ENCODE assay signal across 22 cellular contexts in the genomic region with DNA sequence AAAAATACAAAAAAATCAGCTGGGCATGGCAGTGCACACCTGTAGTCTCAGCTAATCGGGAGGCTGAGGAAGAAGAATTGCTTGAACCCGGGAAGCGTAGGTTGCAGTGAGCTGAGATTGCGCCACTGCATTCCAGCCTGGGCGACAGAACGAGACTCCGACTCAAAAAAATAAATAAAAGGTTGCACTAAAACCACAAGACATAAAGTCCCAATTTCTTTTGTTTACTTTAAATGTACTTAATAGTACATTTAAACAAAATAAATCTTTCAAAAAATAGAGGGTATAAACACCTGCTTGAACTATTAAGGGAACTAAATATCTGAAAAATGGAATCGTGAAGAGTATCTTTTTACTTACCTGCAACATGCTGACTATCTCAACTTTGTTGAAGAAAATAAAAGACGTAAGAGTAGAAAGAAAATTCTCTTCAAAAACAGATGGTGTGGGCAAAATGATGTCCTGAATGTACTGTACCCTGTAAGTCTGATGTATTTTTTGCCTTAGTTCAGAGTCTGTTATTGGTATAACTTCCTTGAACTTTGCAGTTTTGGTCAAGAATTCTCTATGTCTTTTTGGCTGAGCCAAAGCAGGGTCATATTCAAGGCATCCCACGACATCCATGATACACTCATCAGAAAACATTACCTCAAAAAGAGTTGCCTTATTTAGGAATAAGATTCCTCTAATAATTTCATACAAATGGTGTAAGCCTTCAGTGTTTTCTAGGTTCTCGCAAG. TPM values are rescaled to one million over a fixed set of nuclear protein-coding genes. Genes with fewer than 3 reads are reported as not detected.
A peak's percentile ranks its signal among the peaks of the same experiment; 100 is the strongest.
DNase-seq lines count a peak whose midpoint lies in the region; ATAC-seq and TF ChIP-seq lines count a peak whose summit lies in the region.
"Had no signal": no experiment of that assay in that cellular context is flagged by ENCODE, and none has a peak within 500 bp of the region (broad histone marks: within the 10 kb centered on the region; RNA-seq: fewer than 3 reads in every experiment).

No MANE protein-coding gene starts in this region.

- no peaks in the 10 kb centered on the region for H3K9me3 Mint-ChIP-seq in Caco-2 (ENCODE audit: unreplicated experiment)
- no peaks in the 10 kb centered on the region for H3K9me3 Mint-ChIP-seq in activated CD8-positive, alpha-beta memory T cell treated with anti-CD3 and anti-CD28 coated beads, Interleukin-2, amount 10 ng/mL, durations not matched to agents 7 days and 5 days (ENCODE audit: low read depth)
- H3K9me3 Mint-ChIP-seq: CD14-positive monocyte had no signal

- no peak for TF ChIP-seq POLR2A in IMR-90 (IDR thresholded peaks at IDR 0.05; ENCODE audit: low read depth, low read length)

- H3K36me3 Mint-ChIP-seq in Caco-2 (ENCODE audit: insufficient read depth, unreplicated experiment): peaks cover 56% of the 10 kb centered on the region
- peaks cover 49% of the 10 kb centered on the region for H3K36me3 Mint-ChIP-seq in activated CD8-positive, alpha-beta memory T cell treated with anti-CD3 and anti-CD28 coated beads, Interleukin-2, amount 10 ng/mL, durations not matched to agents 7 days and 5 days

- H3K4me3 Mint-ChIP-seq in Caco-2 (ENCODE audit: unreplicated experiment): no peak overlapping the region
- no peak overlapping the region for H3K4me3 Mint-ChIP-seq in activated CD8-positive, alpha-beta memory T cell treated with anti-CD3 and anti-CD28 coated beads, Interleukin-2, amount 10 ng/mL, durations not matched to agents 7 days and 5 days
- H3K4me3 Mint-ChIP-seq: CD14-positive monocyte had no signal

- H3K4me3 ChIP-seq in Caco-2 (ENCODE audit: low read depth, low read length) (no peak overlapping the region), IMR-90 (ENCODE audit: insufficient read depth, low read depth, low read length) (no peak overlapping the region), mammary epithelial cell (replicated peaks in 1 of 3; ENCODE audit: insufficient read depth in 1 of 3, low read depth in 2 of 3, low read length in 3 of 3) (no peak overlapping the region), mesenchymal stem cell (ENCODE audit: insufficient read depth in 1 of 2, low read depth in 1 of 2, low read length in 2 of 2) (no peak overlapping the region)
- H3K4me3 ChIP-seq: GM23248 had no signal

- peaks cover 10% of the 10 kb centered on the region; the same call in 1 of the 2 replicates for H4K20me1 ChIP-seq in IMR-90 (ENCODE audit: insufficient read depth, low read length)
- no peaks in the 10 kb centered on the region for H4K20me1 ChIP-seq in mammary epithelial cell (ENCODE audit: insufficient read depth, low read length)

- H3K14ac ChIP-seq in IMR-90 (replicated peaks; ENCODE audit: low read depth, low read length): no peak overlapping the region
- H3K14ac ChIP-seq in mesenchymal stem cell (ENCODE audit: low read length in 2 of 2): no peak overlapping the region

- DNase-seq in Caco-2 (no peak), IMR-90 (peak; percentile 6), mammary epithelial cell (no peak), mesenchymal stem cell (peak; percentile 34), ACHN (no peak), cerebellum (ENCODE audit: low spot score) (no peak)
- DNase-seq in activated CD8-positive, alpha-beta memory T cell treated with anti-CD3 and anti-CD28 coated beads, Interleukin-2, amount 10 ng/mL, durations not matched to agents 7 days and 5 days: no peak
- DNase-seq: BE2C; GM23248; H7; NCI-H1048; NCI-H1417; NCI-H1694; NCI-H2029 treated with DMSO at 0.1 percent for 48 hours; NCI-H446 treated with DMSO at 0.1 percent for 48 hours; NCI-H526; NCI-H82; NK-92 treated with Interleukin-12 subunit alpha and Interleukin-12 subunit beta, amount 100 ng/mL, for 24 hours; SHP77 treated with DMSO at 0.1 percent for 48 hours had no signal

- H2AK5ac ChIP-seq in IMR-90 (ENCODE audit: low read depth, low read length) (0 out of 2 replicates have a peak overlapping the region, but pooled peaks have one; percentile 19), mesenchymal stem cell (ENCODE audit: low read length, severe bottlenecking) (no peak overlapping the region)

- intact Hi-C loops in Caco-2 (cut with micrococcal nuclease; ENCODE audit: unreplicated experiment): no loop called here
- intact Hi-C loops in IMR-90 (cut with micrococcal nuclease): no loop called here
- intact Hi-C loops in mammary epithelial cell (cut with micrococcal nuclease): no loop called here

- TF ChIP-seq RAD21 in IMR-90 (IDR thresholded peaks at IDR 0.05; ENCODE audit: low read length): no peak

- H2BK15ac ChIP-seq in IMR-90 (ENCODE audit: low read depth, low read length): no peak overlapping the region
- H2BK15ac ChIP-seq in mesenchymal stem cell (ENCODE audit: low read depth, poor library complexity, severe bottlenecking): no peak overlapping the region

- TF ChIP-seq CTCF in Caco-2 (IDR thresholded peaks at IDR 0.05; ENCODE audit: insufficient read depth in 1 of 2, low read depth in 1 of 2, low read length in 1 of 2, severe bottlenecking in 1 of 2, unreplicated experiment in 1 of 2) (no peak), IMR-90 (conservative IDR thresholded peaks at IDR 0.05; ENCODE audit: low read depth, low read length) (no peak), mammary epithelial cell (conservative IDR thresholded peaks at IDR 0.05 in 1 of 2, IDR thresholded peaks at IDR 0.05 in 1 of 2; ENCODE audit: extremely low read depth in 1 of 2, insufficient read depth in 1 of 2, low read depth in 1 of 2, low read length in 2 of 2) (no peak)

- CTCF ChIA-PET in Caco-2 (lab: Charles Lee) (interaction anchor here (0.6 kb wide), 1 partner anchor 114 kb away, joined by 10 read pairs; no protein-coding TSS in a partner anchor), IMR-90 (lab: Yijun Ruan, JAX) (no interaction called here), mammary epithelial cell (lab: Charles Lee; ENCODE audit: low non-redundant PET) (no interaction called here)
- CTCF ChIA-PET in activated CD8-positive, alpha-beta memory T cell treated with anti-CD3 and anti-CD28 coated beads, Interleukin-2, amount 10 ng/mL, durations not matched to agents 7 days and 5 days (lab: Charles Lee): interaction anchor here (1.0 kb wide), 1 partner anchor 11 kb away, joined by 3 read pairs; no protein-coding TSS in a partner anchor

- H2AFZ ChIP-seq in IMR-90 (replicated peaks; ENCODE audit: low read length, poor library complexity) (no peak overlapping the region), mammary epithelial cell (ENCODE audit: low read depth, low read length) (no peak overlapping the region), mesenchymal stem cell (ENCODE audit: low read depth, low read length) (no peak overlapping the region)
- H2AFZ ChIP-seq: GM23248 had no signal

- no peak overlapping the region for H2BK20ac ChIP-seq in IMR-90 (ENCODE audit: low read depth, low read length)

- H3K36me3 ChIP-seq in Caco-2 (ENCODE audit: control insufficient read depth, insufficient read depth, low read length) (peaks cover 2% of the 10 kb centered on the region; the same call in 1 of the 2 replicates), IMR-90 (ENCODE audit: control insufficient read depth, insufficient read depth, low read length) (peaks cover 20% of the 10 kb centered on the region), mammary epithelial cell (ENCODE audit: insufficient read depth, low read length) (peaks cover 19% of the 10 kb centered on the region), mesenchymal stem cell (ENCODE audit: control insufficient read depth in 1 of 2, insufficient read depth in 2 of 2, low read depth in 1 of 2, low read length in 2 of 2) (peaks cover 15 to 62% of the 10 kb centered on the region in 2 experiments)

- no peak overlapping the region for H3K56ac ChIP-seq in IMR-90 (ENCODE audit: extremely low read depth, insufficient read depth, low read length)

- dilution Hi-C loops in IMR-90 (cut with HindIII; ENCODE audit: low sequenced_read_pairs, unreplicated experiment): no loop called here
- dilution Hi-C loops in mammary epithelial cell (cut with HindIII; ENCODE audit: low sequenced_read_pairs): no loop called here

- BruUV-seq in Caco-2 (replicated peaks; lab: Mats Ljungman, UMichigan): TSS peak; percentile 25
- TSS peak; percentile 78 for BruUV-seq in IMR-90 (replicated peaks; lab: Mats Ljungman, UMichigan)
- TSS peak; percentile 67 for BruUV-seq in mammary epithelial cell (replicated peaks; lab: Mats Ljungman, UMichigan)

- no peaks in the 10 kb centered on the region for H3K27me3 Mint-ChIP-seq in Caco-2 (ENCODE audit: insufficient read depth, unreplicated experiment)
- no peaks in the 10 kb centered on the region for H3K27me3 Mint-ChIP-seq in activated CD8-positive, alpha-beta memory T cell treated with anti-CD3 and anti-CD28 coated beads, Interleukin-2, amount 10 ng/mL, durations not matched to agents 7 days and 5 days

- H3K79me2 ChIP-seq in mammary epithelial cell (ENCODE audit: insufficient read depth, low read length): peaks cover 59% of the 10 kb centered on the region

- H4K91ac ChIP-seq in IMR-90 (ENCODE audit: insufficient read depth, low read depth, low read length): no peak overlapping the region
- no peak overlapping the region for H4K91ac ChIP-seq in mesenchymal stem cell (ENCODE audit: low read length)

- WGBS in IMR-90 (ENCODE audit: extremely low coverage in 2 of 2, insufficient read length in 1 of 2), 2 experiments: no CpG with 5 or more reads among the region's 11 CpGs
- WGBS in mammary epithelial cell (ENCODE audit: low coverage, missing lambda C conversion rate): 97% methylated on average over 11 of the region's 11 CpGs
- WGBS in mesenchymal stem cell: 66% methylated on average over 6 of the region's 11 CpGs

- in situ Hi-C loops in IMR-90 (cut with MboI; ENCODE audit: low sequenced_read_pairs) (no loop called here), mammary epithelial cell (cut with MboI; ENCODE audit: low sequenced_read_pairs in 2 of 2) (no loop called here), ACHN (cut with HindIII; ENCODE audit: low pct_ligation_motif_present, low pct_unique_long_range_greater_than_20kb, low sequenced_read_pairs) (no loop called here)

- H3K4me1 ChIP-seq in Caco-2 (no peaks in the 10 kb centered on the region), IMR-90 (ENCODE audit: control insufficient read depth, insufficient read depth, low read length) (peaks cover 8% of the 10 kb centered on the region), mammary epithelial cell (ENCODE audit: insufficient read depth, low read length) (no peaks in the 10 kb centered on the region), mesenchymal stem cell (ENCODE audit: control insufficient read depth, insufficient read depth, low read depth, low read length) (no peaks in the 10 kb centered on the region)
- H3K4me1 ChIP-seq: BE2C had no signal

- H3K9me3 ChIP-seq in Caco-2 (no peaks in the 10 kb centered on the region), IMR-90 (ENCODE audit: control insufficient read depth, insufficient read depth, low read length) (no peaks in the 10 kb centered on the region), mammary epithelial cell (replicated peaks; ENCODE audit: insufficient read depth, low read length) (no peaks in the 10 kb centered on the region), mesenchymal stem cell (ENCODE audit: control insufficient read depth, low read length) (no peaks in the 10 kb centered on the region)
- H3K9me3 ChIP-seq: BE2C had no signal

- H3K27me3 ChIP-seq in Caco-2 (replicated peaks; ENCODE audit: control insufficient read depth, insufficient read depth, low read length) (no peaks in the 10 kb centered on the region), IMR-90 (ENCODE audit: control insufficient read depth, insufficient read depth, low read length) (no peaks in the 10 kb centered on the region), mammary epithelial cell (ENCODE audit: insufficient read depth, low read length) (no peaks in the 10 kb centered on the region), mesenchymal stem cell (ENCODE audit: control insufficient read depth in 1 of 2, insufficient read depth in 1 of 2, low read length in 2 of 2) (no peaks in the 10 kb centered on the region)
- H3K27me3 ChIP-seq: BE2C had no signal

- no peak overlapping the region for H3K4me2 ChIP-seq in IMR-90 (ENCODE audit: low read depth, low read length)
- no peak overlapping the region for H3K4me2 ChIP-seq in mammary epithelial cell (ENCODE audit: insufficient read depth, low read depth, low read length)
- H3K4me2 ChIP-seq in mesenchymal stem cell (ENCODE audit: low read length, poor library complexity, severe bottlenecking): no peak overlapping the region
- H3K4me2 ChIP-seq: KMS-11 had no signal

- no peak overlapping the region for H2BK12ac ChIP-seq in mesenchymal stem cell (ENCODE audit: low read length in 2 of 2)

- ATAC-seq in IMR-90 (ENCODE audit: low read depth): peak; percentile 21; the same call in 1 of the 2 replicates
- ATAC-seq in activated CD8-positive, alpha-beta memory T cell treated with anti-CD3 and anti-CD28 coated beads, Interleukin-2, amount 10 ng/mL, durations not matched to agents 7 days and 5 days: no peak

- H4K8ac ChIP-seq in IMR-90 (ENCODE audit: low read depth in 2 of 2, low read length in 2 of 2) (no peak overlapping the region), mesenchymal stem cell (ENCODE audit: low read length) (peak overlapping the region; percentile 54)

- no peak overlapping the region for H4K5ac ChIP-seq in IMR-90 (ENCODE audit: low read depth, low read length)

- H3K18ac ChIP-seq in IMR-90 (ENCODE audit: low read depth, low read length) (no peak overlapping the region), mesenchymal stem cell (ENCODE audit: low read depth in 1 of 2, low read length in 2 of 2) (no peak overlapping the region)

- no peak overlapping the region for H3K9ac ChIP-seq in IMR-90 (ENCODE audit: low read depth, low read length)
- H3K9ac ChIP-seq in mammary epithelial cell (ENCODE audit: insufficient read depth, low read length): no peak overlapping the region
- H3K9ac ChIP-seq in mesenchymal stem cell (ENCODE audit: low read length): no peak overlapping the region
- H3K9ac ChIP-seq: GM23248, KMS-11 had no signal

- POLR2A ChIA-PET in Caco-2 (lab: Charles Lee) (no interaction called here), IMR-90 (lab: Charles Lee; ENCODE audit: unreplicated experiment) (no interaction called here)

- peaks cover 22 to 39% of the 10 kb centered on the region in 2 experiments for H3K79me1 ChIP-seq in IMR-90 (ENCODE audit: low read depth in 1 of 2, low read length in 2 of 2)
- peaks cover 25% of the 10 kb centered on the region for H3K79me1 ChIP-seq in mesenchymal stem cell (replicated peaks; ENCODE audit: low read length, poor library complexity, severe bottlenecking)

- no peak overlapping the region for H3K23ac ChIP-seq in IMR-90 (ENCODE audit: low read depth, low read length)
- H3K23ac ChIP-seq in mesenchymal stem cell (ENCODE audit: low read length in 2 of 2): no peak overlapping the region

- no peak overlapping the region for H2AK9ac ChIP-seq in IMR-90 (replicated peaks; ENCODE audit: low read depth, low read length, poor library complexity)

- H2BK120ac ChIP-seq in IMR-90 (ENCODE audit: low read depth, low read length): no peak overlapping the region
- no peak overlapping the region for H2BK120ac ChIP-seq in mesenchymal stem cell (ENCODE audit: low read depth, low read length)

- peaks cover 7% of the 10 kb centered on the region; the same call in 1 of the 2 replicates for H3K9me1 ChIP-seq in IMR-90 (ENCODE audit: insufficient read depth, low read length)

- H3K27ac Mint-ChIP-seq in Caco-2 (ENCODE audit: unreplicated experiment): no peak overlapping the region
- no peak overlapping the region for H3K27ac Mint-ChIP-seq in activated CD8-positive, alpha-beta memory T cell treated with anti-CD3 and anti-CD28 coated beads, Interleukin-2, amount 10 ng/mL, durations not matched to agents 7 days and 5 days
- H3K27ac Mint-ChIP-seq: CD14-positive monocyte had no signal

- H2BK5ac ChIP-seq in IMR-90 (ENCODE audit: low read depth, low read length, poor library complexity, severe bottlenecking) (no peak overlapping the region), mesenchymal stem cell (ENCODE audit: low read depth, low read length, poor library complexity, severe bottlenecking) (no peak overlapping the region)

- no peaks in the 10 kb centered on the region for H3K4me1 Mint-ChIP-seq in Caco-2 (ENCODE audit: low read depth, unreplicated experiment)
- peaks cover 24% of the 10 kb centered on the region for H3K4me1 Mint-ChIP-seq in activated CD8-positive, alpha-beta memory T cell treated with anti-CD3 and anti-CD28 coated beads, Interleukin-2, amount 10 ng/mL, durations not matched to agents 7 days and 5 days
- H3K4me1 Mint-ChIP-seq: CD14-positive monocyte had no signal

- no peak overlapping the region for H3K27ac ChIP-seq in IMR-90 (ENCODE audit: insufficient read depth, low read length)
- no peak overlapping the region for H3K27ac ChIP-seq in mammary epithelial cell (ENCODE audit: insufficient read depth, low read depth, low read length)
- H3K27ac ChIP-seq in mesenchymal stem cell (ENCODE audit: low read length, poor library complexity, severe bottlenecking): no peak overlapping the region
- H3K27ac ChIP-seq: GM23248, KMS-11, RWPE1 had no signal

- H3K4ac ChIP-seq in IMR-90 (ENCODE audit: low read depth, low read length) (no peak overlapping the region), mesenchymal stem cell (ENCODE audit: low read depth in 1 of 2, low read length in 2 of 2) (no peak overlapping the region)

RNA-seq across cellular contexts. Expression of gene PPP4R3B, which starts 19.2 kb away (rescaled TPM):
- total RNA-seq in Caco-2 (2022) (54.7 and 63.3 TPM in 2 replicates), IMR-90 (2012; rRNA removed) (23.7 and 44.7 TPM in 2 replicates), mammary epithelial cell (10 to 100 TPM; 44.2 to 45.0 TPM), cerebellum (95.8 TPM)
- polyA plus RNA-seq in IMR-90 (2012; rRNA removed) (8.9 and 11.9 TPM in 2 replicates), mammary epithelial cell (11.4 TPM)
- 4.5 and 12.3 TPM in 2 replicates for polyA plus RNA-seq in IMR-90 (2012; cell fraction: cytosol; rRNA removed)
- 6.6 and 15.3 TPM in 2 replicates for polyA plus RNA-seq in IMR-90 (2012; cell fraction: nucleus; rRNA removed; ENCODE audit: low replicate concordance)
- 47.0 TPM for polyA minus RNA-seq in mammary epithelial cell
- polyA plus RNA-seq in mesenchymal stem cell (2013, experiment 1 of 2): 21.6 TPM
- 22.2 TPM for polyA plus RNA-seq in mesenchymal stem cell (2013, experiment 2 of 2)
- 10 to 100 TPM; 67.3 to 76.9 TPM for total RNA-seq in activated CD8-positive, alpha-beta memory T cell treated with anti-CD3 and anti-CD28 coated beads, Interleukin-2, amount 10 ng/mL, durations not matched to agents 7 days and 5 days

Comparison
In these comparisons a context has a peak if more than half of its experiments do, and no peak if none do; other contexts are left out.
1. DNase-seq: peak in IMR-90 (single experiment) and mesenchymal stem cell (single experiment); none in Caco-2 (0 of 2), mammary epithelial cell (single experiment), ACHN (single experiment), cerebellum (single experiment) and activated CD8-positive, alpha-beta memory T cell treated with anti-CD3 and anti-CD28 coated beads, Interleukin-2, amount 10 ng/mL, durations not matched to agents 7 days and 5 days (single experiment).
2. CTCF ChIA-PET loops: an anchor here in Caco-2 (0.6 kb wide) and activated CD8-positive, alpha-beta memory T cell treated with anti-CD3 and anti-CD28 coated beads, Interleukin-2, amount 10 ng/mL, durations not matched to agents 7 days and 5 days (1.0 kb wide); none called in IMR-90 and mammary epithelial cell.